ENCODE assay signal across 1 cellular context in genomic region chr5:76685598-76686169, GRCh38.
TF ChIP-seq lines count a peak whose summit lies in the region.

No MANE protein-coding gene starts in this region.

TF ChIP-seq in GM12878, 131 proteins besides CTCF, POLR2A, EP300 and RAD21:
- no peak for TF ChIP-seq ZBTB11 (CRISPR knock-in tag; IDR thresholded peaks at IDR 0.05)
- TF ChIP-seq SPI1 (IDR thresholded peaks at IDR 0.05; ENCODE audit: borderline replicate concordance, insufficient read depth, low read depth, low read length) = no peak
- no peak for TF ChIP-seq HCFC1 (IDR thresholded peaks at IDR 0.05; ENCODE audit: low read length)
- no peak for TF ChIP-seq RELA (IDR thresholded peaks at IDR 0.05; ENCODE audit: borderline replicate concordance, partially characterized antibody)
- no peak for TF ChIP-seq RCOR1 (conservative IDR thresholded peaks at IDR 0.05; ENCODE audit: low read depth, low read length)
- TF ChIP-seq PML (IDR thresholded peaks at IDR 0.05; ENCODE audit: low read length) = no peak
- no peak for TF ChIP-seq NFYA (IDR thresholded peaks at IDR 0.05; ENCODE audit: borderline replicate concordance, low read depth, low read length)
- TF ChIP-seq DPF2 (IDR thresholded peaks at IDR 0.05) = no peak
- no peak for TF ChIP-seq ZNF217 (IDR thresholded peaks at IDR 0.05)
- TF ChIP-seq SMARCA5 (IDR thresholded peaks at IDR 0.05) = no peak
- TF ChIP-seq EED (IDR thresholded peaks at IDR 0.05; ENCODE audit: low read depth) = no peak
